26 cellular contexts compared by ENCODE assay signal in the genomic region with DNA sequence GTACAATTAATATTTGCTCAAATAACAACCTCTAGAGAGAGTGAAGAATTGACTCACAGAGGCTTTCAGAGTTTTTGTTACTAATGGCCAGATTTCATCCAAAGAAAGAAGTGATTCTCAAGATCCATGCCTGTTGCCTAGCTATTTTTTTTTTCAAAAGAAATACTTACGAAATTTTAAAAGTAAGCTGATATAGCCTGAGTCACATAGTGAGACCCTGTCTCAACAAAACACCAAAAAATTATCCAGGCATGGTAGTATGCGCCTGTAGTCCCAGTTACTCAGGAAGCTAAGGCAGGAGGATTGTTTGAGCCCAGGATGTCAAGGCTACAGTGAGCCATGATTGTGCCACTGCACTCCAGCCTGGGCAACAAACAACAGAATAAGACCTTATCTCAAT. TPM values are rescaled to one million over a fixed set of nuclear protein-coding genes. Genes with fewer than 3 reads are reported as not detected.
DNase-seq lines count a peak whose midpoint lies in the region; ATAC-seq, FAIRE-seq and TF ChIP-seq lines count a peak whose summit lies in the region.
"Had no signal": no experiment of that assay in that cellular context is flagged by ENCODE, and none has a peak within 500 bp of the region (broad histone marks: within the 10 kb centered on the region; RNA-seq: fewer than 3 reads in every experiment).

No MANE protein-coding gene starts in this region.

- no peak overlapping the region for H3K14ac ChIP-seq in mesenchymal stem cell (ENCODE audit: low read length in 2 of 2)

- peak overlapping the region; percentile 69 for H3K9ac ChIP-seq in mesenchymal stem cell (ENCODE audit: low read length)

- 77 to 85% (median 82%) methylated on average over 2 of the region's 2 CpGs for WGBS in heart left ventricle, 4 donors
- 100% methylated on average over 2 of the region's 2 CpGs for WGBS in mesenchymal stem cell
- 78% methylated on average over 2 of the region's 2 CpGs for WGBS in suprapubic skin

- TF ChIP-seq EP300 in suprapubic skin (IDR thresholded peaks at IDR 0.05), result no peak

- no peak overlapping the region for H2AK5ac ChIP-seq in mesenchymal stem cell (ENCODE audit: low read length, severe bottlenecking)

- no peak for ATAC-seq in heart left ventricle
- no peak for ATAC-seq in left cardiac atrium
- ATAC-seq: activated CD4-positive, alpha-beta T cell treated with anti-CD3 and anti-CD28 coated beads for 36 hours; GM12878; natural killer cell; T-helper 17 cell had no signal

- H2BK12ac ChIP-seq in mesenchymal stem cell (ENCODE audit: low read length in 2 of 2), result peak overlapping the region in 1 of 2 experiments; percentile 88

- TF ChIP-seq CTCF in heart left ventricle (IDR thresholded peaks at IDR 0.05), result no peak
- TF ChIP-seq CTCF in bronchial epithelial cell (IDR thresholded peaks at IDR 0.05; ENCODE audit: insufficient read depth, low read length, severe bottlenecking), result no peak
- TF ChIP-seq CTCF in suprapubic skin (IDR thresholded peaks at IDR 0.05), result no peak
- no peak for TF ChIP-seq CTCF in WERI-Rb-1 (IDR thresholded peaks at IDR 0.05; ENCODE audit: low read depth, low read length)

- H3K27me3 ChIP-seq in heart left ventricle (no peaks in the 10 kb centered on the region), bronchial epithelial cell (ENCODE audit: control insufficient read depth, insufficient read depth, low read length) (no peaks in the 10 kb centered on the region), mesenchymal stem cell (ENCODE audit: control insufficient read depth in 1 of 2, insufficient read depth in 1 of 2, low read length in 2 of 2) (no peaks in the 10 kb centered on the region), suprapubic skin (no peaks in the 10 kb centered on the region), WERI-Rb-1 (ENCODE audit: insufficient read depth, low read depth, severe bottlenecking) (no peaks in the 10 kb centered on the region)
- H3K27me3 ChIP-seq: Peyer's patch had no signal

- intact Hi-C loops in heart left ventricle (cut with DNase I) (loop anchor here in 2 of 10 donors (5.0 to 10.0 kb wide), 2 partner anchors 126 to 128 kb away; no protein-coding TSS in a partner anchor), left cardiac atrium (cut with DNase I) (no loop called here)

- DNase-seq in heart left ventricle (no peak), left cardiac atrium (no peak), bronchial epithelial cell (ENCODE audit: low read depth) (peak; percentile 83), mesenchymal stem cell (no peak), suprapubic skin (ENCODE audit: low spot score in 2 of 2) (no peak), WERI-Rb-1 (no peak), NCI-H1105 treated with DMSO at 0.1 percent for 48 hours (lab: John Stamatoyannopoulos, UW) (no peak), DMS79 (lab: John Stamatoyannopoulos, UW) (no peak)
- DNase-seq: 8988T; activated CD4-positive, alpha-beta T cell treated with anti-CD3 and anti-CD28 coated beads for 36 hours; activated CD8-positive, alpha-beta memory T cell treated with anti-CD3 and anti-CD28 coated beads for 24 hours; activated effector memory CD4-positive, alpha-beta T cell treated with anti-CD3 and anti-CD28 coated beads, Interleukin-2, amount 50 U/mL, for 16 hours; activated naive CD8-positive, alpha-beta T cell treated with anti-CD3 and anti-CD28 coated beads, Interleukin-2, amount 10 ng/mL, durations not matched to agents 7 days and 5 days; AML-193; CD4-positive, alpha-beta memory T cell; midbrain; natural killer cell; NCI-H1092; NCI-H187; Peyer's patch; stimulated activated CD4-positive, alpha-beta T cell treated with anti-CD3 and anti-CD28 coated beads, Interleukin-15, amount 100 ng/mL, for 24 hours; stimulated activated naive CD4-positive, alpha-beta T cell treated with Interleukin-2 at 50 U/mL for 16 hours; T-helper 17 cell had no signal

- H3K4me3 ChIP-seq in heart left ventricle, result no peak overlapping the region
- H3K4me3 ChIP-seq in bronchial epithelial cell (ENCODE audit: low read depth, low read length), result no peak overlapping the region
- H3K4me3 ChIP-seq in mesenchymal stem cell (ENCODE audit: insufficient read depth in 1 of 2, low read depth in 1 of 2, low read length in 2 of 2), result no peak overlapping the region
- no peak overlapping the region for H3K4me3 ChIP-seq in suprapubic skin
- H3K4me3 ChIP-seq in WERI-Rb-1 (ENCODE audit: low read depth, low read length), result no peak overlapping the region
- H3K4me3 ChIP-seq: GM12878, HAP-1, Peyer's patch, thoracic aorta had no signal

- no peak for FAIRE-seq in bronchial epithelial cell (lab: Jason Lieb, UNC)
- FAIRE-seq: GM12878 had no signal

- no peak overlapping the region for H3K4me2 ChIP-seq in mesenchymal stem cell (ENCODE audit: low read length, poor library complexity, severe bottlenecking)

- H3K4me1 ChIP-seq in heart left ventricle, result peaks cover 32 to 98% (median 74%) of the 10 kb centered on the region in 12 donors
- H3K4me1 ChIP-seq in mesenchymal stem cell (ENCODE audit: control insufficient read depth, insufficient read depth, low read depth, low read length), result peaks cover 3% of the 10 kb centered on the region
- H3K4me1 ChIP-seq in suprapubic skin, result peaks cover 75% of the 10 kb centered on the region
- H3K4me1 ChIP-seq: HAP-1 had no signal

- H3K9me3 ChIP-seq in heart left ventricle (no peaks in the 10 kb centered on the region), mesenchymal stem cell (ENCODE audit: control insufficient read depth, low read length) (no peaks in the 10 kb centered on the region), suprapubic skin (no peaks in the 10 kb centered on the region), WERI-Rb-1 (ENCODE audit: severe bottlenecking) (no peaks in the 10 kb centered on the region)
- H3K9me3 ChIP-seq: HAP-1, Peyer's patch, thoracic aorta had no signal

- H3K27ac ChIP-seq in heart left ventricle (peak overlapping the region; percentile 26 to 98 (median 76)), mesenchymal stem cell (ENCODE audit: low read length, poor library complexity, severe bottlenecking) (no peak overlapping the region), suprapubic skin (peak overlapping the region; percentile 85), WERI-Rb-1 (no peak overlapping the region)
- H3K27ac ChIP-seq: thoracic aorta had no signal

- H2AFZ ChIP-seq in mesenchymal stem cell (ENCODE audit: low read depth, low read length), result no peak overlapping the region

- H3K18ac ChIP-seq in mesenchymal stem cell (ENCODE audit: low read depth in 1 of 2, low read length in 2 of 2), result no peak overlapping the region

- no peak overlapping the region for H2BK5ac ChIP-seq in mesenchymal stem cell (ENCODE audit: low read depth, low read length, poor library complexity, severe bottlenecking)

- H3K79me1 ChIP-seq in mesenchymal stem cell (replicated peaks; ENCODE audit: low read length, poor library complexity, severe bottlenecking), result peaks cover 2% of the 10 kb centered on the region

- no peak overlapping the region for H3K23ac ChIP-seq in mesenchymal stem cell (ENCODE audit: low read length in 2 of 2)

- no peak overlapping the region for H2BK120ac ChIP-seq in mesenchymal stem cell (ENCODE audit: low read depth, low read length)

- H2BK15ac ChIP-seq in mesenchymal stem cell (ENCODE audit: low read depth, poor library complexity, severe bottlenecking), result no peak overlapping the region

- no peak overlapping the region for H4K91ac ChIP-seq in mesenchymal stem cell (ENCODE audit: low read length)

- H3K4ac ChIP-seq in mesenchymal stem cell (ENCODE audit: low read depth in 1 of 2, low read length in 2 of 2), result no peak overlapping the region

- no peak overlapping the region for H4K8ac ChIP-seq in mesenchymal stem cell (ENCODE audit: low read length)

- no peak for TF ChIP-seq POLR2A in heart left ventricle (IDR thresholded peaks at IDR 0.05)
- no peak for TF ChIP-seq POLR2A in suprapubic skin (IDR thresholded peaks at IDR 0.05)

- H3K36me3 ChIP-seq in heart left ventricle (peaks cover 0 to 31% (median 19%) of the 10 kb centered on the region in 9 donors), bronchial epithelial cell (ENCODE audit: control insufficient read depth, insufficient read depth, low read length) (no peaks in the 10 kb centered on the region), mesenchymal stem cell (ENCODE audit: control insufficient read depth in 1 of 2, insufficient read depth in 2 of 2, low read depth in 1 of 2, low read length in 2 of 2) (no peaks in the 10 kb centered on the region), suprapubic skin (peaks cover 6% of the 10 kb centered on the region), WERI-Rb-1 (no peaks in the 10 kb centered on the region)
- H3K36me3 ChIP-seq: HAP-1, Peyer's patch, thoracic aorta had no signal

RNA-seq across cellular contexts. Expression of gene PALMD, which starts 14.6 kb away (rescaled TPM):
- total RNA-seq in heart left ventricle, result 100 to 1,000 TPM in 7 of 9 donors, 10 to 100 TPM in 2; 74.0 to 236 (median 120) TPM
- 100 to 1,000 TPM in 1 of 2 donors, 10 to 100 TPM in 1; 95.2 to 134 TPM for polyA plus RNA-seq in heart left ventricle
- total RNA-seq in left cardiac atrium, result 100 to 1,000 TPM in 1 of 2 donors, 10 to 100 TPM in 1; 80.7 to 104 TPM
- 1.3 and 4.7 TPM in 2 replicates for total RNA-seq in bronchial epithelial cell
- 0.88 TPM for polyA plus RNA-seq in mesenchymal stem cell (2013, experiment 1 of 2)
- polyA plus RNA-seq in mesenchymal stem cell (2013, experiment 2 of 2), result 0.81 TPM
- 100 to 1,000 TPM; 111 to 183 (median 138) TPM for total RNA-seq in suprapubic skin
- total RNA-seq: activated CD4-positive, alpha-beta T cell treated with anti-CD3 and anti-CD28 coated beads for 36 hours; activated naive CD8-positive, alpha-beta T cell treated with anti-CD3 and anti-CD28 coated beads, Interleukin-2, amount 10 ng/mL, durations not matched to agents 7 days and 5 days; CD4-positive, alpha-beta memory T cell; natural killer cell; T-helper 17 cell had no signal
- polyA plus RNA-seq: CD4-positive, alpha-beta memory T cell had no signal

Comparison
In these comparisons a context has a peak if more than half of its experiments do, and no peak if none do; other contexts are left out.
1. H3K27ac ChIP-seq: peak in heart left ventricle (12 of 12) and suprapubic skin (single experiment); none in mesenchymal stem cell (single experiment) and WERI-Rb-1 (single experiment).
2. RNA of gene PALMD, which starts 14.6 kb away (total RNA-seq): 111 to 183 TPM in suprapubic skin, 74.0 to 236 TPM in heart left ventricle and 80.7 to 104 TPM in left cardiac atrium; 1.3 to 4.7 TPM in bronchial epithelial cell; every median in the first group is over 10 times any median in the second.